ENCODE assay signal across 13 cellular contexts in the genomic region with DNA sequence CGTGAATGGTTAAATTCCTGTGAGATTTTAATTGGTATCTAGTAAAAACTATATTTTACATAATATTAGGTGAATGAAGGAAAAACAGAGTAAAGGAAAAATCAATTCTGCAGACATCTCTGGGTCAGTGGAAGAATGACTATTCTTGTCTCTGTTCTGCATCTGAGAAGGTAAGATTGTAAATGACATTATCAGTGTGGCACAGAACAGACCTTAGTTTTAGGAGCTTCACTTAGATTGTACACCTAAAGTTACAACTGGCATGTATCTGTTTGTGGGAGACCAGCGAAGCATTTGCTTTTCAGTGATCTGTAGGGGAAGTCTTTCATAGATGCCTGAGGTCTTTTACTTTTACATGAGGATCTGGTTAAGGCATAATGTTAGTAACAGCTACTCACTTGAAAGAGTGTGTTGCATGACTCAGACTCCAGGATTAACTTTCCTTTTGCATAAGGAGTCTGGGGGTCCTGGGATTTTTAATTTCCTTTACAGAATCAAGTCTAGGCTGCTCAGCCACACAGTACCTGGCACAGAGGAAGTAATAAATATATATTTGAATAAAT. TPM values are rescaled to one million over a fixed set of nuclear protein-coding genes. Genes with fewer than 3 reads are reported as not detected.
A peak's percentile ranks its signal among the peaks of the same experiment; 100 is the strongest.
DNase-seq lines count a peak whose midpoint lies in the region; ATAC-seq, FAIRE-seq and TF ChIP-seq lines count a peak whose summit lies in the region.
"Had no signal": no experiment of that assay in that cellular context is flagged by ENCODE, and none has a peak within 500 bp of the region (broad histone marks: within the 10 kb centered on the region; RNA-seq: fewer than 3 reads in every experiment).

No MANE protein-coding gene starts in this region.

- DNase-seq in ELR (ENCODE audit: low read depth) (peak; percentile 74), MV-4-11 (lab: John Stamatoyannopoulos, UW) (peak; percentile 33), chondrocyte (ENCODE audit: low spot score) (no peak), myocyte (ENCODE audit: low read depth) (peak; percentile 54), NCI-H2196 treated with DMSO at 0.1 percent for 48 hours (lab: John Stamatoyannopoulos, UW; ENCODE audit: unreplicated experiment) (no peak), GM12892 (ENCODE audit: insufficient read length) (no peak)
- DNase-seq: COR-L47, lower lobe of right lung, NCI-H1436, retina, upper lobe of right lung had no signal

- no peak for TF ChIP-seq POLR2A in GM12892 (IDR thresholded peaks at IDR 0.05; ENCODE audit: low read depth, low read length)

- no peaks in the 10 kb centered on the region for H3K27me3 Mint-ChIP-seq in chondrocyte (ENCODE audit: low read depth)

- peak overlapping the region; percentile 78 for H3K27ac Mint-ChIP-seq in chondrocyte (ENCODE audit: unreplicated experiment)

- FAIRE-seq in GM12892 (lab: Jason Lieb, UNC): no peak

- ATAC-seq in HG03571 (IDR thresholded peaks at IDR 0.05; ENCODE audit: unreplicated experiment): no peak
- ATAC-seq in HG02981 (IDR thresholded peaks at IDR 0.05; ENCODE audit: unreplicated experiment): no peak
- ATAC-seq: upper lobe of right lung had no signal

- H3K9me3 Mint-ChIP-seq in chondrocyte (ENCODE audit: low read depth): no peaks in the 10 kb centered on the region

- H3K36me3 Mint-ChIP-seq in chondrocyte (ENCODE audit: low read depth): no peaks in the 10 kb centered on the region

- no peak overlapping the region for H3K4me3 Mint-ChIP-seq in chondrocyte (ENCODE audit: unreplicated experiment)

- no peak for TF ChIP-seq CTCF in chondrocyte (IDR thresholded peaks at IDR 0.05)

- peaks cover 40% of the 10 kb centered on the region for H3K4me1 Mint-ChIP-seq in chondrocyte (ENCODE audit: low read depth)

RNA-seq across cellular contexts. Expression of gene JMJD1C, which starts 56.2 kb away (rescaled TPM):
- total RNA-seq in chondrocyte: 72.9 to 81.3 TPM (median 77.0 TPM) in 3 replicates
- total RNA-seq in myocyte: 145 and 181 TPM in 2 replicates
- polyA plus RNA-seq in myocyte (2012): 19.1 TPM
- polyA plus RNA-seq in GM12892 (2012; ENCODE audit: missing spikeins): 44.8 TPM

Comparison
In these comparisons a context has a peak if more than half of its experiments do, and no peak if none do; other contexts are left out.
1. DNase-seq: peak in ELR (single experiment), MV-4-11 (single experiment) and myocyte (single experiment); none in chondrocyte (single experiment), NCI-H2196 treated with DMSO at 0.1 percent for 48 hours (single experiment) and GM12892 (single experiment).